In the genomic region with DNA sequence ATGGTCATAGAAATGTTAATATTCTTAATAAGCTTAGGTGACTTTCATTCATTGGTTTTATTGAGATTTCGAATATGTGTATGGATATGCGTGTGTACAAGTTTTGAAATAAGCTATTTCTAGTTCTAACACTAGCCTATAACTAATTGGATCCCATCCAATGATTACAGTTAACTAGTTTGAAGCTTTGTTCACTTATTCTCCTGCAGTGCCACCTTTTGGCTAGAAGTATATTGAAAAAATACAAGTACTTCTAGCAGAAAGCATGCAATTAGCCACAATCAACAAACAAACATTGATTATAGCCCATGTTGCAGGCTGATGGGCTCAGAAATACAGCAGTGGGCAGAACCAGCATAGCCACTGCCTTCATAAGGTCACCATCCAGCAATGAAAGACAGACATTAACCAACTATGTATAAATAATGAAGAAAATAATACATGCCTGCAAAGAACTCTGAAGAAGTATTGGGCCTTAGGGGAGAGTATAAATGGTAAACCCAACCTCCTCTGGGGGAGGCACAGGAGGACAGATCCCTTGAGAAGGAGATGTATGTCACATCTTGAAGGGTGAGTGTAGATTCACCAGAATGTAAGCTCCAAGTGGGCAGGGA, we compare ENCODE assay signal across 8 cellular contexts. TPM values are rescaled to one million over a fixed set of nuclear protein-coding genes. Genes with fewer than 3 reads are reported as not detected.
DNase-seq lines count a peak whose midpoint lies in the region; ATAC-seq, FAIRE-seq and TF ChIP-seq lines count a peak whose summit lies in the region.

No MANE protein-coding gene starts in this region.

- H3K27me3 Mint-ChIP-seq in endodermal cell (ENCODE audit: insufficient read depth), result peaks cover 33% of the 10 kb centered on the region
- H3K27me3 Mint-ChIP-seq in progenitor cell of endocrine pancreas, result peaks cover 71% of the 10 kb centered on the region
- peaks cover 37% of the 10 kb centered on the region for H3K27me3 Mint-ChIP-seq in activated naive CD8-positive, alpha-beta T cell treated with anti-CD3 and anti-CD28 coated beads for 36 hours
- peaks cover 13 to 28% (median 17%) of the 10 kb centered on the region in 5 donors for H3K27me3 Mint-ChIP-seq in naive thymus-derived CD8-positive, alpha-beta T cell

- peak; percentile 82 for FAIRE-seq in GM12892 (lab: Jason Lieb, UNC)

- H3K36me3 Mint-ChIP-seq in endodermal cell (ENCODE audit: low read depth), result no peaks in the 10 kb centered on the region
- no peaks in the 10 kb centered on the region for H3K36me3 Mint-ChIP-seq in progenitor cell of endocrine pancreas (ENCODE audit: insufficient read depth)
- no peaks in the 10 kb centered on the region for H3K36me3 Mint-ChIP-seq in activated naive CD8-positive, alpha-beta T cell treated with anti-CD3 and anti-CD28 coated beads for 36 hours
- H3K36me3 Mint-ChIP-seq in naive thymus-derived CD8-positive, alpha-beta T cell, result no peaks in the 10 kb centered on the region

- H3K4me3 Mint-ChIP-seq in endodermal cell (no peak overlapping the region), progenitor cell of endocrine pancreas (ENCODE audit: low read depth) (no peak overlapping the region)
- no peak overlapping the region for H3K4me3 Mint-ChIP-seq in activated naive CD8-positive, alpha-beta T cell treated with anti-CD3 and anti-CD28 coated beads for 36 hours
- H3K4me3 Mint-ChIP-seq in naive thymus-derived CD8-positive, alpha-beta T cell, result no peak overlapping the region

- H3K9me3 ChIP-seq in endodermal cell (ENCODE audit: control insufficient read depth, low read length), result no peaks in the 10 kb centered on the region

- H3K4me1 Mint-ChIP-seq in endodermal cell (peaks cover 11% of the 10 kb centered on the region), progenitor cell of endocrine pancreas (ENCODE audit: low read depth) (no peaks in the 10 kb centered on the region)
- no peaks in the 10 kb centered on the region for H3K4me1 Mint-ChIP-seq in activated naive CD8-positive, alpha-beta T cell treated with anti-CD3 and anti-CD28 coated beads for 36 hours
- peaks cover 0 to 4% (median 0%) of the 10 kb centered on the region in 4 donors for H3K4me1 Mint-ChIP-seq in naive thymus-derived CD8-positive, alpha-beta T cell

- POLR2A ChIA-PET in naive thymus-derived CD8-positive, alpha-beta T cell (lab: Charles Lee), result no interaction called here

- no peak overlapping the region for H3K27ac ChIP-seq in endodermal cell (ENCODE audit: low read depth, low read length)

- no peak overlapping the region for H3K4me3 ChIP-seq in endodermal cell (ENCODE audit: low read length)

- no peaks in the 10 kb centered on the region for H3K36me3 ChIP-seq in endodermal cell (ENCODE audit: control insufficient read depth, insufficient read depth, low read length)

- ATAC-seq in naive thymus-derived CD8-positive, alpha-beta T cell, result no peak
- no peak for ATAC-seq in GM21515 (IDR thresholded peaks at IDR 0.05; ENCODE audit: unreplicated experiment)

- TF ChIP-seq CTCF in endodermal cell (conservative IDR thresholded peaks at IDR 0.05) (peak; percentile 81), progenitor cell of endocrine pancreas (IDR thresholded peaks at IDR 0.05; ENCODE audit: unreplicated experiment) (peak; percentile 72)

- DNase-seq in A172 (ENCODE audit: low spot score) (peak; percentile 60), GM12892 (ENCODE audit: insufficient read length) (no peak), NCI-H748 treated with DMSO at 0.1 percent for 48 hours (lab: John Stamatoyannopoulos, UW) (peak; percentile 3), endodermal cell (no peak), progenitor cell of endocrine pancreas (ENCODE audit: low spot score, unreplicated experiment) (no peak)
- DNase-seq in activated naive CD8-positive, alpha-beta T cell treated with anti-CD3 and anti-CD28 coated beads for 36 hours, result no peak
- DNase-seq in naive thymus-derived CD8-positive, alpha-beta T cell, result no peak

- H3K9ac ChIP-seq in endodermal cell (ENCODE audit: extremely low read depth, low read length, poor library complexity, severe bottlenecking), result no peak overlapping the region

- H3K9me3 Mint-ChIP-seq in endodermal cell (no peaks in the 10 kb centered on the region), progenitor cell of endocrine pancreas (ENCODE audit: low read depth) (no peaks in the 10 kb centered on the region)
- no peaks in the 10 kb centered on the region for H3K9me3 Mint-ChIP-seq in activated naive CD8-positive, alpha-beta T cell treated with anti-CD3 and anti-CD28 coated beads for 36 hours
- no peaks in the 10 kb centered on the region for H3K9me3 Mint-ChIP-seq in naive thymus-derived CD8-positive, alpha-beta T cell

- H3K27me3 ChIP-seq in endodermal cell (ENCODE audit: control insufficient read depth, insufficient read depth, low read length, poor library complexity, severe bottlenecking), result peaks cover 17% of the 10 kb centered on the region

- no peak overlapping the region for H3K27ac Mint-ChIP-seq in endodermal cell
- H3K27ac Mint-ChIP-seq in progenitor cell of endocrine pancreas, result no peak overlapping the region
- no peak overlapping the region for H3K27ac Mint-ChIP-seq in activated naive CD8-positive, alpha-beta T cell treated with anti-CD3 and anti-CD28 coated beads for 36 hours
- H3K27ac Mint-ChIP-seq in naive thymus-derived CD8-positive, alpha-beta T cell, result no peak overlapping the region

- TF ChIP-seq POLR2A in GM12892 (IDR thresholded peaks at IDR 0.05; ENCODE audit: low read depth, low read length), result no peak

- peaks cover 3% of the 10 kb centered on the region for H3K4me1 ChIP-seq in endodermal cell (ENCODE audit: control insufficient read depth, insufficient read depth, low read length)

- 10% methylated on average over 2 of the region's 2 CpGs; no CpG with 5 or more reads in 1 of the 2 experiments for WGBS in endodermal cell (ENCODE audit: insufficient coverage in 1 of 2, insufficient read length in 1 of 2), 2 experiments

RNA-seq across cellular contexts. Expression of gene PIEZO2, which starts 5.1 kb away (rescaled TPM):
- 1.8 and 2.5 TPM in 2 replicates for total RNA-seq in A172 (2014; rRNA removed; shearing (Covaris generic))
- 28.0 TPM for polyA plus RNA-seq in GM12892 (2012; ENCODE audit: missing spikeins)
- total RNA-seq in endodermal cell (10 to 100 TPM in 1 of 2 donors, 1 to 10 TPM in 1; 7.3 to 12.1 TPM), progenitor cell of endocrine pancreas (1.7 TPM in 2 replicates)
- polyA plus RNA-seq in endodermal cell (2013, experiment 1 of 2), result 8.3 TPM
- polyA plus RNA-seq in endodermal cell (2013, experiment 2 of 2), result 7.5 TPM
- total RNA-seq in activated naive CD8-positive, alpha-beta T cell treated with anti-CD3 and anti-CD28 coated beads for 36 hours, result not detected
- not detected for total RNA-seq in naive thymus-derived CD8-positive, alpha-beta T cell
- not detected for polyA plus RNA-seq in naive thymus-derived CD8-positive, alpha-beta T cell

Comparison
In these comparisons a context has a peak if more than half of its experiments do, and no peak if none do; other contexts are left out.
1. DNase-seq: peak in A172 (single experiment) and NCI-H748 treated with DMSO at 0.1 percent for 48 hours (single experiment); none in GM12892 (single experiment), endodermal cell (single experiment), progenitor cell of endocrine pancreas (single experiment), activated naive CD8-positive, alpha-beta T cell treated with anti-CD3 and anti-CD28 coated beads for 36 hours (single experiment) and naive thymus-derived CD8-positive, alpha-beta T cell (0 of 10).